7 cellular contexts compared by ENCODE assay signal in the genomic region with DNA sequence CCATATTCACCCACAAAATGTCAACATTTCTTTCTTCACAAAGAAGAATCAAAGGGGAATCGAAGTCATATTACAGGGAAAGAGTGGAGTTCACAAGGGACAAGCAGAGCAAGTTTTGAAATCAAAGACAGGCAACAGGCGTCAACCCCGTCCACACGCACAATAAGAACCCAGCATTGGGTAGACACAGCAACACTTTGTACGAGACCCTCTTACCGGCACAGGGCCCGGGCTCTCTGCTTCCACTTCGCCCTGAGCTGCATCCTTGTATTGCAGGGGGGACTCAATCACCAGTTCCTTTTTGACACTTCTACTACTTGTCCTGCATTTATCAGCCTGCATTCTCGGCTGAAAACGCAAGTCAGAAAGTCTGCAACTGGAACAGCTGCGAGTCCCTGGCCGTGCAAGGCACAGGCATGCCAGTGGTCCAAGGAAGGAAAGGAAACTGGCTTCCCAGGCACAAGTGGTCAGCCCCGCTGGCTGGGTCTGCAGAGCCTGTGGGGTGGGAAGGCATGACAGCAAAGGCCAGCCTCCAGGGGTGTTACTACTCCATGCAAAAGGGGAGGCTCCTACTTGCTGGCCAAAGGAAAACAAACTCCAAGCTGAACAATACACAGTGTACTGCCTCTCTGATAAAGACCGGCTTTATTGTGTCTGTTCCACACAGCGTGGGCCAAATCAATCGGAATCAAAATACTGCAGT. TPM values are rescaled to one million over a fixed set of nuclear protein-coding genes. Genes with fewer than 3 reads are reported as not detected.
DNase-seq lines count a peak whose midpoint lies in the region; ATAC-seq and TF ChIP-seq lines count a peak whose summit lies in the region.

A gene with protein sequence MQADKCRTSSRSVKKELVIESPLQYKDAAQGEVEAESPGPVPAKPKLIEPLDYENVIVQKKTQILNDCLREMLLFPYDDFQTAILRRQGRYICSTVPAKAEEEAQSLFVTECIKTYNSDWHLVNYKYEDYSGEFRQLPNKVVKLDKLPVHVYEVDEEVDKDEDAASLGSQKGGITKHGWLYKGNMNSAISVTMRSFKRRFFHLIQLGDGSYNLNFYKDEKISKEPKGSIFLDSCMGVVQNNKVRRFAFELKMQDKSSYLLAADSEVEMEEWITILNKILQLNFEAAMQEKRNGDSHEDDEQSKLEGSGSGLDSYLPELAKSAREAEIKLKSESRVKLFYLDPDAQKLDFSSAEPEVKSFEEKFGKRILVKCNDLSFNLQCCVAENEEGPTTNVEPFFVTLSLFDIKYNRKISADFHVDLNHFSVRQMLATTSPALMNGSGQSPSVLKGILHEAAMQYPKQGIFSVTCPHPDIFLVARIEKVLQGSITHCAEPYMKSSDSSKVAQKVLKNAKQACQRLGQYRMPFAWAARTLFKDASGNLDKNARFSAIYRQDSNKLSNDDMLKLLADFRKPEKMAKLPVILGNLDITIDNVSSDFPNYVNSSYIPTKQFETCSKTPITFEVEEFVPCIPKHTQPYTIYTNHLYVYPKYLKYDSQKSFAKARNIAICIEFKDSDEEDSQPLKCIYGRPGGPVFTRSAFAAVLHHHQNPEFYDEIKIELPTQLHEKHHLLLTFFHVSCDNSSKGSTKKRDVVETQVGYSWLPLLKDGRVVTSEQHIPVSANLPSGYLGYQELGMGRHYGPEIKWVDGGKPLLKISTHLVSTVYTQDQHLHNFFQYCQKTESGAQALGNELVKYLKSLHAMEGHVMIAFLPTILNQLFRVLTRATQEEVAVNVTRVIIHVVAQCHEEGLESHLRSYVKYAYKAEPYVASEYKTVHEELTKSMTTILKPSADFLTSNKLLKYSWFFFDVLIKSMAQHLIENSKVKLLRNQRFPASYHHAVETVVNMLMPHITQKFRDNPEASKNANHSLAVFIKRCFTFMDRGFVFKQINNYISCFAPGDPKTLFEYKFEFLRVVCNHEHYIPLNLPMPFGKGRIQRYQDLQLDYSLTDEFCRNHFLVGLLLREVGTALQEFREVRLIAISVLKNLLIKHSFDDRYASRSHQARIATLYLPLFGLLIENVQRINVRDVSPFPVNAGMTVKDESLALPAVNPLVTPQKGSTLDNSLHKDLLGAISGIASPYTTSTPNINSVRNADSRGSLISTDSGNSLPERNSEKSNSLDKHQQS (N-terminal part only) (minus strand): TSS at position 497 of the 703 bp plus-strand sequence. CDS start 155 bp downstream, at position 342.

- no peaks in the 10 kb centered on the region for H3K9me3 ChIP-seq in HUES48 (ENCODE audit: control insufficient read depth, insufficient read depth, low read length)
- H3K9me3 ChIP-seq in adrenal gland (replicated peaks in 1 of 3), result no peaks in the 10 kb centered on the region

- H3K27ac ChIP-seq in HUES48 (ENCODE audit: low read depth, low read length) (peak within 1 kb of the TSS; percentile 80), adrenal gland (peak within 1 kb of the TSS in 2 of 5 donors; percentile 2 to 33)

- intact Hi-C loops in adrenal gland (cut with DNase I) (no loop called here), left cardiac atrium (cut with DNase I) (no loop called here)

- H3K36me3 ChIP-seq in HUES48 (ENCODE audit: control insufficient read depth, insufficient read depth, low read length) (no peaks in the 10 kb centered on the region), adrenal gland (replicated peaks in 1 of 2) (no peaks in the 10 kb centered on the region)

- DNase-seq in adrenal gland (peak in 4 of 7 donors; percentile 34 to 61 (median 46)), left cardiac atrium (peak; percentile 81), pons (ENCODE audit: low spot score) (peak; percentile 97), GF-D8 (lab: John Stamatoyannopoulos, UW) (no peak)

- H3K9ac ChIP-seq in HUES48 (ENCODE audit: low read depth, low read length), result no peak within 1 kb of the TSS

- no peak within 1 kb of the TSS; the same call in 1 of the 2 replicates for H3K4me3 ChIP-seq in HUES48 (ENCODE audit: low read depth, low read length)
- H3K4me3 ChIP-seq in adrenal gland, result peak within 1 kb of the TSS in 2 of 4 donors; percentile 13 to 50

- no peak for TF ChIP-seq CTCF in adrenal gland (IDR thresholded peaks at IDR 0.05)

- peak; percentile 94 to 96 for ATAC-seq in left cardiac atrium
- no peak for ATAC-seq in HG03108 (IDR thresholded peaks at IDR 0.05; ENCODE audit: unreplicated experiment)
- ATAC-seq in HG03095 (IDR thresholded peaks at IDR 0.05; ENCODE audit: unreplicated experiment), result no peak

- TF ChIP-seq POLR2A in adrenal gland (IDR thresholded peaks at IDR 0.05), result peak in 1 of 2 donors; percentile 25

- H3K4me1 ChIP-seq in HUES48 (ENCODE audit: control insufficient read depth, insufficient read depth, low read length) (peaks cover 42% of the 10 kb centered on the region), adrenal gland (replicated peaks in 1 of 2) (peaks cover 6 to 26% of the 10 kb centered on the region in 2 donors)

- WGBS in adrenal gland, 4 donors, result 55 to 61% (median 59%) methylated on average over 16 of the region's 16 CpGs

- H3K27me3 ChIP-seq in HUES48 (ENCODE audit: control insufficient read depth, insufficient read depth, low read length) (no peaks in the 10 kb centered on the region), adrenal gland (no peaks in the 10 kb centered on the region)

RNA-seq across cellular contexts. Expression of the gene that starts here (rescaled TPM):
- total RNA-seq in adrenal gland, result 10 to 100 TPM; 37.8 to 83.4 (median 55.5) TPM
- 10 to 100 TPM; 16.2 to 40.8 (median 21.2) TPM for polyA plus RNA-seq in adrenal gland
- 10 to 100 TPM; 42.1 to 67.5 TPM for total RNA-seq in left cardiac atrium

Comparison
In these comparisons a context has a peak if more than half of its experiments do, and no peak if none do; other contexts are left out.
1. ATAC-seq: peak in left cardiac atrium (2 of 2); none in HG03108 (single experiment) and HG03095 (single experiment).